In genomic region chr4:3465698-3466671, GRCh38 we compare ENCODE assay signal across 17 cellular contexts. TPM values are rescaled to one million over a fixed set of nuclear protein-coding genes. Genes with fewer than 3 reads are reported as not detected.
A peak's percentile ranks its signal among the peaks of the same experiment; 100 is the strongest.
DNase-seq lines count a peak whose midpoint lies in the region; ATAC-seq and TF ChIP-seq lines count a peak whose summit lies in the region.
"Had no signal": no experiment of that assay in that cellular context is flagged by ENCODE, and none has a peak within 500 bp of the region (broad histone marks: within the 10 kb centered on the region; RNA-seq: fewer than 3 reads in every experiment).

No MANE protein-coding gene starts in this region.

- no peak for ATAC-seq in activated naive CD8-positive, alpha-beta T cell treated with anti-CD3 and anti-CD28 coated beads, Interleukin-2, amount 10 ng/mL, durations not matched to agents 7 days and 5 days (ENCODE audit: low read depth)
- ATAC-seq in mucosa of descending colon (no peak), GM19351 (IDR thresholded peaks at IDR 0.05; ENCODE audit: unreplicated experiment) (no peak), GM21367 (IDR thresholded peaks at IDR 0.05; ENCODE audit: unreplicated experiment) (no peak)
- ATAC-seq: sciatic nerve had no signal

- DNase-seq in activated naive CD8-positive, alpha-beta T cell treated with anti-CD3 and anti-CD28 coated beads, Interleukin-2, amount 10 ng/mL, durations not matched to agents 7 days and 5 days, result peak; percentile 14
- DNase-seq in activated naive CD8-positive, alpha-beta T cell treated with anti-CD3 and anti-CD28 coated beads for 36 hours, result no peak
- DNase-seq in fibroblast of mammary gland (ENCODE audit: low read depth), result peak; percentile 9
- DNase-seq in mucosa of descending colon, result peak in 2 of 3 donors; percentile 16 to 49
- DNase-seq in central memory CD4-positive, alpha-beta T cell, result no peak
- DNase-seq in colonic mucosa, result no peak
- DNase-seq: amniotic stem cell; COR-L47; dorsolateral prefrontal cortex; foreskin melanocyte; KBM-7; NCI-H1417; NCI-H524; stimulated activated naive CD4-positive, alpha-beta T cell treated with Interleukin-2 at 50 U/mL for 16 hours had no signal

- H3K27ac Mint-ChIP-seq in activated naive CD8-positive, alpha-beta T cell treated with anti-CD3 and anti-CD28 coated beads, Interleukin-2, amount 10 ng/mL, durations not matched to agents 7 days and 5 days, result no peak overlapping the region
- no peak overlapping the region for H3K27ac Mint-ChIP-seq in activated naive CD8-positive, alpha-beta T cell treated with anti-CD3 and anti-CD28 coated beads for 36 hours

- peaks cover 14% of the 10 kb centered on the region for H3K27me3 Mint-ChIP-seq in activated naive CD8-positive, alpha-beta T cell treated with anti-CD3 and anti-CD28 coated beads, Interleukin-2, amount 10 ng/mL, durations not matched to agents 7 days and 5 days
- H3K27me3 Mint-ChIP-seq in activated naive CD8-positive, alpha-beta T cell treated with anti-CD3 and anti-CD28 coated beads for 36 hours, result peaks cover 28% of the 10 kb centered on the region

- H3K4me3 Mint-ChIP-seq in activated naive CD8-positive, alpha-beta T cell treated with anti-CD3 and anti-CD28 coated beads, Interleukin-2, amount 10 ng/mL, durations not matched to agents 7 days and 5 days, result no peak overlapping the region
- H3K4me3 Mint-ChIP-seq in activated naive CD8-positive, alpha-beta T cell treated with anti-CD3 and anti-CD28 coated beads for 36 hours, result no peak overlapping the region

- H3K36me3 ChIP-seq in mucosa of descending colon (ENCODE audit: low read depth), result no peaks in the 10 kb centered on the region
- no peaks in the 10 kb centered on the region for H3K36me3 ChIP-seq in colonic mucosa

- no peaks in the 10 kb centered on the region for H3K4me1 Mint-ChIP-seq in activated naive CD8-positive, alpha-beta T cell treated with anti-CD3 and anti-CD28 coated beads, Interleukin-2, amount 10 ng/mL, durations not matched to agents 7 days and 5 days
- no peaks in the 10 kb centered on the region for H3K4me1 Mint-ChIP-seq in activated naive CD8-positive, alpha-beta T cell treated with anti-CD3 and anti-CD28 coated beads for 36 hours

- H3K4me1 ChIP-seq in mucosa of descending colon (ENCODE audit: low read depth) (peaks cover 14% of the 10 kb centered on the region), colonic mucosa (peaks cover 4% of the 10 kb centered on the region)

- no peak overlapping the region for H3K27ac ChIP-seq in colonic mucosa
- H3K27ac ChIP-seq: dorsolateral prefrontal cortex had no signal

- H3K9ac ChIP-seq in colonic mucosa (ENCODE audit: low read depth in 2 of 2, low read length in 2 of 2), result no peak overlapping the region

- TF ChIP-seq CTCF in fibroblast of mammary gland (conservative IDR thresholded peaks at IDR 0.05; ENCODE audit: control insufficient read depth, insufficient read depth, low read depth, low read length) (peak; percentile 12), mucosa of descending colon (IDR thresholded peaks at IDR 0.05) (no peak), colonic mucosa (IDR thresholded peaks at IDR 0.05) (no peak)

- H3K9me3 Mint-ChIP-seq in activated naive CD8-positive, alpha-beta T cell treated with anti-CD3 and anti-CD28 coated beads, Interleukin-2, amount 10 ng/mL, durations not matched to agents 7 days and 5 days, result no peaks in the 10 kb centered on the region
- H3K9me3 Mint-ChIP-seq in activated naive CD8-positive, alpha-beta T cell treated with anti-CD3 and anti-CD28 coated beads for 36 hours, result no peaks in the 10 kb centered on the region

- H3K36me3 Mint-ChIP-seq in activated naive CD8-positive, alpha-beta T cell treated with anti-CD3 and anti-CD28 coated beads, Interleukin-2, amount 10 ng/mL, durations not matched to agents 7 days and 5 days, result no peaks in the 10 kb centered on the region
- H3K36me3 Mint-ChIP-seq in activated naive CD8-positive, alpha-beta T cell treated with anti-CD3 and anti-CD28 coated beads for 36 hours, result no peaks in the 10 kb centered on the region

- POLR2A ChIA-PET in activated naive CD8-positive, alpha-beta T cell treated with anti-CD3 and anti-CD28 coated beads, Interleukin-2, amount 10 ng/mL, durations not matched to agents 7 days and 5 days (lab: Charles Lee), result no interaction called here

- intact Hi-C loops in mucosa of descending colon (cut with DNase I, micrococcal nuclease) (no loop called here), colonic mucosa (cut with DNase I) (no loop called here)

- no peaks in the 10 kb centered on the region for H3K9me3 ChIP-seq in mucosa of descending colon
- no peaks in the 10 kb centered on the region for H3K9me3 ChIP-seq in colonic mucosa

- peaks cover 24% of the 10 kb centered on the region for H3K27me3 ChIP-seq in colonic mucosa

- H3K4me3 ChIP-seq in fibroblast of mammary gland (ENCODE audit: control insufficient read depth, low read depth, low read length) (no peak overlapping the region), mucosa of descending colon (no peak overlapping the region), colonic mucosa (no peak overlapping the region)
- H3K4me3 ChIP-seq: dorsolateral prefrontal cortex had no signal

RNA-seq across cellular contexts. Expression of gene DOK7, which starts 2.9 kb away (rescaled TPM):
- total RNA-seq in activated naive CD8-positive, alpha-beta T cell treated with anti-CD3 and anti-CD28 coated beads, Interleukin-2, amount 10 ng/mL, durations not matched to agents 7 days and 5 days, result not detected
- total RNA-seq in activated naive CD8-positive, alpha-beta T cell treated with anti-CD3 and anti-CD28 coated beads for 36 hours, result not detected
- total RNA-seq in mucosa of descending colon, result under 1 TPM; 0.28 to 0.61 (median 0.39) TPM
- 1 to 10 TPM in 1 of 2 donors, under 1 TPM in 1; 0.80 to 1.5 TPM for total RNA-seq in colonic mucosa
- total RNA-seq: sciatic nerve had no signal

RNA-seq across cellular contexts. Expression of gene HGFAC, which starts 24.2 kb away (rescaled TPM):
- total RNA-seq in activated naive CD8-positive, alpha-beta T cell treated with anti-CD3 and anti-CD28 coated beads, Interleukin-2, amount 10 ng/mL, durations not matched to agents 7 days and 5 days, result not detected
- total RNA-seq in activated naive CD8-positive, alpha-beta T cell treated with anti-CD3 and anti-CD28 coated beads for 36 hours, result not detected
- total RNA-seq in mucosa of descending colon, result under 1 TPM in 1 of 3 donors, not detected in 2; 0.95 TPM
- total RNA-seq in colonic mucosa, result under 1 TPM in 1 of 2 donors, not detected in 1; 0.52 TPM
- total RNA-seq: sciatic nerve had no signal

Comparison
In these comparisons a context has a peak if more than half of its experiments do, and no peak if none do; other contexts are left out.
1. DNase-seq: peak in activated naive CD8-positive, alpha-beta T cell treated with anti-CD3 and anti-CD28 coated beads, Interleukin-2, amount 10 ng/mL, durations not matched to agents 7 days and 5 days (single experiment), fibroblast of mammary gland (single experiment) and mucosa of descending colon (2 of 3); none in activated naive CD8-positive, alpha-beta T cell treated with anti-CD3 and anti-CD28 coated beads for 36 hours (single experiment), central memory CD4-positive, alpha-beta T cell (single experiment) and colonic mucosa (single experiment).